In the genomic region with DNA sequence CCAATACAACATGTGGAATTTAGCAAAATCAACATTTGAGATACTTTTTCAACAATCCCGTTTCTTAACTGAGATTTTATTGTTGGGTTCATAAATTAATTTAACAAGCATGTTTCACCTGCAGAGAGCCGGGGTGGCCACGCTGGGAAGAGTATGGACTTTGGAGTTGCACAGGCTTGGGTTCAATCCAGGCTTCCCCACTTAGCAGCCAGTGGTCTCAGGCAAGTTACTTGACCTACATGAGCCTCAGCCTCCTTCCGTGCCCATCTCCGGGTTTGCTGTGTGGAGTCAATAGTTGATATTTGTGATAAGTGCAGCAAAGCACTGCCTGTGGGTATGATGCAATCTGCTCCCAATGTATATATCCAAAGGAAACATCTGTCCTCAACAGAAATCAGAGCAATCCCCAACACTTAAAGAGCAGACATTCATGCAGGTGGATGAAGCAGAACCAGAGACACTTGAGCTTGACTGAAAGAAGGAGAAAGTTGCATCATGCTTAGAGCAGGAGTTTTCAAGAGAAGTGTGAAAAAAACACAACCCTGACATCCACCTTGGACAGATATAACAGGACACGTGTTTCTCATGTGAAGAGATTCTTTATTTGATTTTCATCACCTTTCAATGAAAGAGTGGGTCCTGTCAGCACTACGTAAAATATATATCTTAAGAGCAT, we compare ENCODE assay signal across 1 cellular context.
A peak's percentile ranks its signal among the peaks of the same experiment; 100 is the strongest.
TF ChIP-seq lines count a peak whose summit lies in the region.

No MANE protein-coding gene starts in this region.

TF ChIP-seq in HepG2, 621 proteins besides CTCF, POLR2A, EP300 and RAD21:
- TF ChIP-seq CEBPB (IDR thresholded peaks at IDR 0.05; ENCODE audit: borderline replicate concordance, low read depth, low read length) (peak; percentile 57; the same call in 1 of the 2 replicates), PAXIP1 (CRISPR knock-in tag; conservative IDR thresholded peaks at IDR 0.05) (no peak), ZMYM2 (CRISPR knock-in tag; IDR thresholded peaks at IDR 0.05) (no peak), KAT8 (CRISPR knock-in tag; IDR thresholded peaks at IDR 0.05) (no peak), NFAT5 (CRISPR knock-in tag; IDR thresholded peaks at IDR 0.05) (no peak), PHF5A (CRISPR knock-in tag; IDR thresholded peaks at IDR 0.05; ENCODE audit: low read depth, unreplicated experiment) (no peak), ZNF235 (CRISPR knock-in tag; IDR thresholded peaks at IDR 0.05; ENCODE audit: borderline replicate concordance) (no peak), SP140L (CRISPR knock-in tag; IDR thresholded peaks at IDR 0.05; ENCODE audit: borderline replicate concordance) (no peak), NCOA1 (CRISPR knock-in tag; IDR thresholded peaks at IDR 0.05) (no peak), ZNF768 (CRISPR knock-in tag; IDR thresholded peaks at IDR 0.05) (no peak), ZNF12 (CRISPR knock-in tag; IDR thresholded peaks at IDR 0.05) (no peak), ATF7 (IDR thresholded peaks at IDR 0.05) (peak; percentile 37; the same call in 1 of the 2 replicates), ATF7 (CRISPR knock-in tag; IDR thresholded peaks at IDR 0.05) (no peak)
- TF ChIP-seq, protein P1, sequence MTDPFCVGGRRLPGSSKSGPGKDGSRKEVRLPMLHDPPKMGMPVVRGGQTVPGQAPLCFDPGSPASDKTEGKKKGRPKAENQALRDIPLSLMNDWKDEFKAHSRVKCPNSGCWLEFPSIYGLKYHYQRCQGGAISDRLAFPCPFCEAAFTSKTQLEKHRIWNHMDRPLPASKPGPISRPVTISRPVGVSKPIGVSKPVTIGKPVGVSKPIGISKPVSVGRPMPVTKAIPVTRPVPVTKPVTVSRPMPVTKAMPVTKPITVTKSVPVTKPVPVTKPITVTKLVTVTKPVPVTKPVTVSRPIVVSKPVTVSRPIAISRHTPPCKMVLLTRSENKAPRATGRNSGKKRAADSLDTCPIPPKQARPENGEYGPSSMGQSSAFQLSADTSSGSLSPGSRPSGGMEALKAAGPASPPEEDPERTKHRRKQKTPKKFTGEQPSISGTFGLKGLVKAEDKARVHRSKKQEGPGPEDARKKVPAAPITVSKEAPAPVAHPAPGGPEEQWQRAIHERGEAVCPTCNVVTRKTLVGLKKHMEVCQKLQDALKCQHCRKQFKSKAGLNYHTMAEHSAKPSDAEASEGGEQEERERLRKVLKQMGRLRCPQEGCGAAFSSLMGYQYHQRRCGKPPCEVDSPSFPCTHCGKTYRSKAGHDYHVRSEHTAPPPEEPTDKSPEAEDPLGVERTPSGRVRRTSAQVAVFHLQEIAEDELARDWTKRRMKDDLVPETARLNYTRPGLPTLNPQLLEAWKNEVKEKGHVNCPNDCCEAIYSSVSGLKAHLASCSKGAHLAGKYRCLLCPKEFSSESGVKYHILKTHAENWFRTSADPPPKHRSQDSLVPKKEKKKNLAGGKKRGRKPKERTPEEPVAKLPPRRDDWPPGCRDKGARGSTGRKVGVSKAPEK (CRISPR knock-in tag; IDR thresholded peaks at IDR 0.05; ENCODE audit: borderline replicate concordance) = no peak
- TF ChIP-seq, protein P2, sequence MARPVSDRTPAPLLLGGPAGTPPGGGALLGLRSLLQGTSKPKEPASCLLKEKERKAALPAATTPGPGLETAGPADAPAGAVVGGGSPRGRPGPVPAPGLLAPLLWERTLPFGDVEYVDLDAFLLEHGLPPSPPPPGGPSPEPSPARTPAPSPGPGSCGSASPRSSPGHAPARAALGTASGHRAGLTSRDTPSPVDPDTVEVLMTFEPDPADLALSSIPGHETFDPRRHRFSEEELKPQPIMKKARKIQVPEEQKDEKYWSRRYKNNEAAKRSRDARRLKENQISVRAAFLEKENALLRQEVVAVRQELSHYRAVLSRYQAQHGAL (CRISPR knock-in tag; IDR thresholded peaks at IDR 0.05; ENCODE audit: not compliant biosample characterization) = no peak
